Comparison of ENCODE assay signal across 8 cellular contexts in the genomic region with DNA sequence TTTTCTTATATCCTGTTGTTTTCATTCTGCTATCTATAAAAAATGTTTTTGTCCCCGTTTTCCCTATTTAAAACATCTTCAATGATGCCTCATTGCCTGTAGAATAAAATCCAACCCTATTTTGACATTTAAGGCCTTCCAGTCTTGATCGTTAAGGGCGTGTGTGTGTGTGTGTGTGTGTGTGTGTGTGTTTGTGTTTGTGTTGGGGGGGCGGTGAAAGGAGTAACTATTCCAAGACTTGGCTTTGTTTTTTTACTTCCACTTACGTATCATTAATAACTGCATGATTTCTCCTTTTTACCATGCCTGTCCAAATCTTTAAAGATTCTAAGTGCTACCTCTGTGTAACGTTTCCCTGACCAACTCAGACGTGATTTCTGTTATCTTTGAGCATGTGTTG. TPM values are rescaled to one million over a fixed set of nuclear protein-coding genes. Genes with fewer than 3 reads are reported as not detected.
DNase-seq lines count a peak whose midpoint lies in the region; ATAC-seq, FAIRE-seq and TF ChIP-seq lines count a peak whose summit lies in the region.

No MANE protein-coding gene starts in this region.

- ATAC-seq in GM12878: no peak
- ATAC-seq in memory B cell (ENCODE audit: low read depth): no peak
- no peak for ATAC-seq in GM21526 (IDR thresholded peaks at IDR 0.05; ENCODE audit: low FRiP score, unreplicated experiment)
- ATAC-seq in HG02798 (IDR thresholded peaks at IDR 0.05; ENCODE audit: poor library complexity, unreplicated experiment): no peak

- no peak for TF ChIP-seq RAD21 in GM12878 (IDR thresholded peaks at IDR 0.05; ENCODE audit: insufficient read depth, low read depth, low read length)

- H3K27me3 Mint-ChIP-seq in memory B cell: no peaks in the 10 kb centered on the region

- peak overlapping the region; percentile 99 for H3K27ac Mint-ChIP-seq in memory B cell

- TF ChIP-seq CTCF in KMS-11 (conservative IDR thresholded peaks at IDR 0.05; ENCODE audit: low read depth, low read length) (no peak), GM12878 (IDR thresholded peaks at IDR 0.05 in 2 of 3, conservative IDR thresholded peaks at IDR 0.05 in 1 of 3; ENCODE audit: control insufficient read depth in 2 of 3, extremely low read depth in 1 of 3, insufficient read depth in 1 of 3, low read depth in 3 of 3, low read length in 3 of 3) (no peak)

- peak overlapping the region; percentile 85 to 95 (median 89) for H3K9ac ChIP-seq in BLaER1 treated with 17β-estradiol and CSF1 and Interleukin-3, amounts not matched to agents 10 nM and 100 nM
- peak overlapping the region; percentile 73; the same call in 1 of the 2 replicates for H3K9ac ChIP-seq in KMS-11
- peak overlapping the region; percentile 87 for H3K9ac ChIP-seq in GM12878 (ENCODE audit: control insufficient read depth, insufficient read depth, low read length)

- peak overlapping the region; percentile 59 to 91 (median 88); a peak in 21 of 22 replicates for H3K27ac ChIP-seq in BLaER1 treated with 17β-estradiol and CSF1 and Interleukin-3, amounts not matched to agents 10 nM and 100 nM
- H3K27ac ChIP-seq in KMS-11 (peak overlapping the region; percentile 71), GM12878 (ENCODE audit: control insufficient read depth, insufficient read depth) (peak overlapping the region; percentile 70; the same call in 1 of the 2 replicates)

- peaks cover 16% of the 10 kb centered on the region for H3K36me3 Mint-ChIP-seq in memory B cell

- peak overlapping the region; percentile 42 for H2AFZ ChIP-seq in KMS-11 (ENCODE audit: low read depth)
- H2AFZ ChIP-seq in GM12878 (ENCODE audit: control insufficient read depth, low read depth, low read length): peak overlapping the region; percentile 83

- H3K9me3 Mint-ChIP-seq in memory B cell: no peaks in the 10 kb centered on the region

- POLR2A ChIA-PET in GM12878 (lab: Charles Lee): no interaction called here

- H3K4me1 ChIP-seq in BLaER1 treated with 17β-estradiol and CSF1 and Interleukin-3, amounts not matched to agents 10 nM and 100 nM: peaks cover 16 to 42% (median 31%) of the 10 kb centered on the region in 10 experiments
- peaks cover 20% of the 10 kb centered on the region for H3K4me1 ChIP-seq in KMS-11 (ENCODE audit: low read depth, poor library complexity, severe bottlenecking)
- no peaks in the 10 kb centered on the region for H3K4me1 ChIP-seq in GM12878 (ENCODE audit: control insufficient read depth, insufficient read depth, low read length)

- no peaks in the 10 kb centered on the region for H3K27me3 ChIP-seq in BLaER1 treated with 17β-estradiol and CSF1 and Interleukin-3, amounts not matched to agents 10 nM and 100 nM
- H3K27me3 ChIP-seq in KMS-11 (ENCODE audit: insufficient read depth, low read depth): no peaks in the 10 kb centered on the region
- H3K27me3 ChIP-seq in GM12878 (replicated peaks in 1 of 2; ENCODE audit: control insufficient read depth in 2 of 2, insufficient read depth in 2 of 2, low read length in 1 of 2): no peaks in the 10 kb centered on the region

- CTCF ChIA-PET in GM12878 (lab: Yijun Ruan, JAX): no interaction called here

- in situ Hi-C loops in GM12878 (cut with MboI): no loop called here

- SMC1A ChIA-PET in GM12878 (lab: Charles Lee; ENCODE audit: uncharacterized antibody, unreplicated experiment): no interaction called here

- H3K9me3 ChIP-seq in BLaER1 treated with 17β-estradiol and CSF1 and Interleukin-3, amounts not matched to agents 10 nM and 100 nM (replicated peaks in 1 of 11): no peaks in the 10 kb centered on the region; a peak in 1 of 22 replicates
- no peaks in the 10 kb centered on the region for H3K9me3 ChIP-seq in GM12878 (replicated peaks; ENCODE audit: control insufficient read depth, insufficient read depth, low read length)

- BruUV-seq in GM12878 (replicated peaks; lab: Mats Ljungman, UMichigan): no TSS peak

- H4K20me1 ChIP-seq in BLaER1 treated with 17β-estradiol and CSF1 and Interleukin-3, amounts not matched to agents 10 nM and 100 nM: peaks cover 6 to 64% (median 32%) of the 10 kb centered on the region in 11 experiments; a peak in 20 of 22 replicates
- H4K20me1 ChIP-seq in KMS-11 (ENCODE audit: insufficient read depth): no peaks in the 10 kb centered on the region
- H4K20me1 ChIP-seq in GM12878 (ENCODE audit: control insufficient read depth, insufficient read depth): no peaks in the 10 kb centered on the region

- intact Hi-C loops in GM12878 (cut with micrococcal nuclease; ENCODE audit: unreplicated experiment): no loop called here

- RAD21 ChIA-PET in GM12878 (lab: Charles Lee; ENCODE audit: unreplicated experiment): interaction anchor here (1.0 kb wide), 1 partner anchor 16 kb away, joined by 3 read pairs; no protein-coding TSS in a partner anchor

- H3K4me1 Mint-ChIP-seq in memory B cell: peaks cover 31% of the 10 kb centered on the region

- peaks cover 33 to 69% (median 46%) of the 10 kb centered on the region in 11 experiments for H3K36me3 ChIP-seq in BLaER1 treated with 17β-estradiol and CSF1 and Interleukin-3, amounts not matched to agents 10 nM and 100 nM
- H3K36me3 ChIP-seq in KMS-11 (ENCODE audit: insufficient read depth): no peaks in the 10 kb centered on the region
- H3K36me3 ChIP-seq in GM12878 (ENCODE audit: control insufficient read depth in 2 of 2, insufficient read depth in 2 of 2, low read length in 1 of 2): peaks cover 0 to 5% of the 10 kb centered on the region in 2 experiments; a peak in 1 of 4 replicates

- FAIRE-seq in GM12878 (lab: Jason Lieb, UNC): peak; percentile 35

- no peak for TF ChIP-seq EP300 in GM12878 (IDR thresholded peaks at IDR 0.05; ENCODE audit: borderline replicate concordance in 1 of 2, control insufficient read depth in 1 of 2, low read depth in 2 of 2, low read length in 2 of 2)

- no peak for TF ChIP-seq POLR2A in GM12878 (IDR thresholded peaks at IDR 0.05; ENCODE audit: low read depth, low read length)

- under 1% methylated on average over 7 of the region's 7 CpGs for WGBS in GM12878 (ENCODE audit: insufficient coverage, insufficient replicate concordance, low lambda C conversion rate, missing lambda C conversion rate)

- H3K4me3 ChIP-seq in BLaER1 treated with 17β-estradiol and CSF1 and Interleukin-3, amounts not matched to agents 10 nM and 100 nM: peak overlapping the region; percentile 90 to 99 (median 94)
- H3K4me3 ChIP-seq in KMS-11 (IDR thresholded peaks at IDR 0.05; ENCODE audit: insufficient read depth, low read depth, low read length) (no peak overlapping the region), GM12878 (peak overlapping the region; percentile 85)

- DNase-seq in GM12878 (ENCODE audit: low read depth, low spot score): no peak
- no peak for DNase-seq in memory B cell (ENCODE audit: low spot score in 2 of 2)
- DNase-seq in SW 1271 (lab: John Stamatoyannopoulos, UW): no peak
- DNase-seq in NCI-H345 (lab: John Stamatoyannopoulos, UW): no peak

- H3K79me2 ChIP-seq in KMS-11 (ENCODE audit: insufficient read depth, low read depth): peaks cover 42% of the 10 kb centered on the region
- peaks cover 76% of the 10 kb centered on the region for H3K79me2 ChIP-seq in GM12878 (ENCODE audit: control insufficient read depth, insufficient read depth, low read length)

- peak overlapping the region; percentile 100 for H3K4me3 Mint-ChIP-seq in memory B cell

- H3K4me2 ChIP-seq in BLaER1 treated with 17β-estradiol and CSF1 and Interleukin-3, amounts not matched to agents 10 nM and 100 nM: peak overlapping the region; percentile 59 to 93 (median 81)
- peak overlapping the region; percentile 51 for H3K4me2 ChIP-seq in KMS-11
- peak overlapping the region; percentile 95 for H3K4me2 ChIP-seq in GM12878 (ENCODE audit: control insufficient read depth, insufficient read depth)

RNA-seq across cellular contexts. Expression of a gene that starts 0.8 kb away (rescaled TPM):
- total RNA-seq in GM12878 (2013; cell fraction: nucleolus; rRNA removed): 78.8 and 97.1 TPM in 2 replicates
- total RNA-seq in GM12878 (2014; rRNA removed) (11.6 and 16.3 TPM in 2 replicates), GM12878 (2014; rRNA removed; fragmentation: Illumina TruSeq; extraction: Trizol) (22.9 and 24.5 TPM in 2 replicates), GM12878 (2021) (14.1 and 14.3 TPM in 2 replicates)
- polyA plus RNA-seq in GM12878 (2011; ENCODE audit: low read depth): 3.1 TPM
- polyA plus RNA-seq in GM12878 (2011; rRNA removed) (9.0 and 20.3 TPM in 2 replicates), GM12878 (2014; fragmentation: Illumina TruSeq; extraction: Trizol) (13.8 and 17.6 TPM in 2 replicates), GM12878 (2014; fragmentation: Nextera tagmentation; extraction: Ambion mirVana) (1 to 10 TPM; 6.4 to 7.7 TPM), GM12878 (2014; rRNA removed) (4.5 and 8.2 TPM in 2 replicates), GM12878 (2016; fragmentation: Nextera tagmentation; extraction: Ambion mirVana) (10 to 100 TPM; 10.5 to 15.5 TPM)
- 1.1 and 2.2 TPM in 2 replicates for polyA plus RNA-seq in GM12878 (2011; cell fraction: cytosol; rRNA removed)
- 5.4 and 5.7 TPM in 2 replicates for polyA plus RNA-seq in GM12878 (2011; cell fraction: nucleus; rRNA removed)
- polyA plus RNA-seq in GM12878 (2012): 8.8 and 9.6 TPM in 2 replicates
- 4.4 and 13.0 TPM in 2 replicates for polyA minus RNA-seq in GM12878 (2011; rRNA and poly(A)+ RNA removed)
- 5.6 and 6.7 TPM in 2 replicates for polyA minus RNA-seq in GM12878 (2011; cell fraction: cytosol; rRNA and poly(A)+ RNA removed)
- 15.1 and 24.9 TPM in 2 replicates for polyA minus RNA-seq in GM12878 (2011; cell fraction: nucleus; rRNA and poly(A)+ RNA removed)

RNA-seq across cellular contexts. Expression of a gene that starts 1.0 kb away (rescaled TPM):
- 40.2 and 42.1 TPM in 2 replicates for total RNA-seq in GM12878 (2013; cell fraction: nucleolus; rRNA removed)
- total RNA-seq in GM12878 (2014; rRNA removed) (42.5 and 48.8 TPM in 2 replicates), GM12878 (2014; rRNA removed; fragmentation: Illumina TruSeq; extraction: Trizol) (62.6 and 65.3 TPM in 2 replicates), GM12878 (2021) (45.9 and 48.5 TPM in 2 replicates)
- 16.8 TPM for polyA plus RNA-seq in GM12878 (2011; ENCODE audit: low read depth)
- polyA plus RNA-seq in GM12878 (2011; rRNA removed) (49.0 and 78.1 TPM in 2 replicates), GM12878 (2014; fragmentation: Illumina TruSeq; extraction: Trizol) (56.8 and 68.2 TPM in 2 replicates), GM12878 (2014; fragmentation: Nextera tagmentation; extraction: Ambion mirVana) (10 to 100 TPM; 10.8 to 13.6 TPM), GM12878 (2014; rRNA removed) (28.3 and 29.7 TPM in 2 replicates), GM12878 (2016; fragmentation: Nextera tagmentation; extraction: Ambion mirVana) (10 to 100 TPM; 34.9 to 36.0 TPM)
- 18.9 and 25.2 TPM in 2 replicates for polyA plus RNA-seq in GM12878 (2011; cell fraction: cytosol; rRNA removed)
- polyA plus RNA-seq in GM12878 (2011; cell fraction: nucleus; rRNA removed): 32.9 and 34.6 TPM in 2 replicates
- polyA plus RNA-seq in GM12878 (2012): 26.9 and 31.1 TPM in 2 replicates
- polyA minus RNA-seq in GM12878 (2011; rRNA and poly(A)+ RNA removed): 19.1 and 32.3 TPM in 2 replicates
- polyA minus RNA-seq in GM12878 (2011; cell fraction: cytosol; rRNA and poly(A)+ RNA removed): 13.5 and 19.0 TPM in 2 replicates
- polyA minus RNA-seq in GM12878 (2011; cell fraction: nucleus; rRNA and poly(A)+ RNA removed): 11.7 and 22.8 TPM in 2 replicates

RNA-seq across cellular contexts. Expression of a gene that starts 55.0 kb away (rescaled TPM):
- 14.9 TPM in 2 replicates for total RNA-seq in GM12878 (2013; cell fraction: nucleolus; rRNA removed)
- total RNA-seq in GM12878 (2014; rRNA removed): 24.5 and 29.1 TPM in 2 replicates
- total RNA-seq in GM12878 (2014; rRNA removed; fragmentation: Illumina TruSeq; extraction: Trizol): 28.9 and 30.4 TPM in 2 replicates
- 16.1 and 17.9 TPM in 2 replicates for total RNA-seq in GM12878 (2021)
- polyA plus RNA-seq in GM12878 (2011; ENCODE audit: low read depth): 7.2 TPM
- polyA plus RNA-seq in GM12878 (2011; rRNA removed): 21.9 and 33.0 TPM in 2 replicates
- polyA plus RNA-seq in GM12878 (2011; cell fraction: cytosol; rRNA removed): 9.3 and 14.7 TPM in 2 replicates
- 22.9 and 24.6 TPM in 2 replicates for polyA plus RNA-seq in GM12878 (2011; cell fraction: nucleus; rRNA removed)
- polyA plus RNA-seq in GM12878 (2012): 9.2 and 14.8 TPM in 2 replicates
- polyA plus RNA-seq in GM12878 (2014; fragmentation: Illumina TruSeq; extraction: Trizol): 31.0 and 40.7 TPM in 2 replicates
- polyA plus RNA-seq in GM12878 (2014; fragmentation: Nextera tagmentation; extraction: Ambion mirVana): 10 to 100 TPM; 15.1 to 17.8 TPM
- 13.2 and 15.8 TPM in 2 replicates for polyA plus RNA-seq in GM12878 (2014; rRNA removed)
- 10 to 100 TPM; 34.1 to 38.7 TPM for polyA plus RNA-seq in GM12878 (2016; fragmentation: Nextera tagmentation; extraction: Ambion mirVana)
- 13.4 and 18.0 TPM in 2 replicates for polyA minus RNA-seq in GM12878 (2011; rRNA and poly(A)+ RNA removed)
- polyA minus RNA-seq in GM12878 (2011; cell fraction: cytosol; rRNA and poly(A)+ RNA removed): 5.1 and 5.6 TPM in 2 replicates
- 8.5 and 12.3 TPM in 2 replicates for polyA minus RNA-seq in GM12878 (2011; cell fraction: nucleus; rRNA and poly(A)+ RNA removed)

RNA-seq across cellular contexts. Expression of a gene that starts 55.3 kb away (rescaled TPM):
- 6.3 and 7.4 TPM in 2 replicates for total RNA-seq in GM12878 (2013; cell fraction: nucleolus; rRNA removed)
- total RNA-seq in GM12878 (2014; rRNA removed) (19.1 and 24.4 TPM in 2 replicates), GM12878 (2014; rRNA removed; fragmentation: Illumina TruSeq; extraction: Trizol) (23.0 and 24.2 TPM in 2 replicates), GM12878 (2021) (18.8 and 19.0 TPM in 2 replicates)
- polyA plus RNA-seq in GM12878 (2011; ENCODE audit: low read depth): 8.7 TPM
- polyA plus RNA-seq in GM12878 (2011; rRNA removed) (27.8 and 47.4 TPM in 2 replicates), GM12878 (2014; fragmentation: Illumina TruSeq; extraction: Trizol) (16.2 and 24.2 TPM in 2 replicates), GM12878 (2014; fragmentation: Nextera tagmentation; extraction: Ambion mirVana) (10 to 100 TPM; 29.2 to 31.8 TPM), GM12878 (2014; rRNA removed) (17.4 and 19.6 TPM in 2 replicates), GM12878 (2016; fragmentation: Nextera tagmentation; extraction: Ambion mirVana) (10 to 100 TPM; 46.2 to 47.6 TPM)
- 5.4 and 7.0 TPM in 2 replicates for polyA plus RNA-seq in GM12878 (2011; cell fraction: cytosol; rRNA removed)
- polyA plus RNA-seq in GM12878 (2011; cell fraction: nucleus; rRNA removed): 3.6 and 4.8 TPM in 2 replicates
- 19.8 and 20.9 TPM in 2 replicates for polyA plus RNA-seq in GM12878 (2012)
- 2.5 and 3.7 TPM in 2 replicates for polyA minus RNA-seq in GM12878 (2011; rRNA and poly(A)+ RNA removed)
- 1.3 and 2.3 TPM in 2 replicates for polyA minus RNA-seq in GM12878 (2011; cell fraction: cytosol; rRNA and poly(A)+ RNA removed)
- 1.6 and 1.9 TPM in 2 replicates for polyA minus RNA-seq in GM12878 (2011; cell fraction: nucleus; rRNA and poly(A)+ RNA removed)
